Comparison of ENCODE assay signal across 10 cellular contexts in the genomic region with DNA sequence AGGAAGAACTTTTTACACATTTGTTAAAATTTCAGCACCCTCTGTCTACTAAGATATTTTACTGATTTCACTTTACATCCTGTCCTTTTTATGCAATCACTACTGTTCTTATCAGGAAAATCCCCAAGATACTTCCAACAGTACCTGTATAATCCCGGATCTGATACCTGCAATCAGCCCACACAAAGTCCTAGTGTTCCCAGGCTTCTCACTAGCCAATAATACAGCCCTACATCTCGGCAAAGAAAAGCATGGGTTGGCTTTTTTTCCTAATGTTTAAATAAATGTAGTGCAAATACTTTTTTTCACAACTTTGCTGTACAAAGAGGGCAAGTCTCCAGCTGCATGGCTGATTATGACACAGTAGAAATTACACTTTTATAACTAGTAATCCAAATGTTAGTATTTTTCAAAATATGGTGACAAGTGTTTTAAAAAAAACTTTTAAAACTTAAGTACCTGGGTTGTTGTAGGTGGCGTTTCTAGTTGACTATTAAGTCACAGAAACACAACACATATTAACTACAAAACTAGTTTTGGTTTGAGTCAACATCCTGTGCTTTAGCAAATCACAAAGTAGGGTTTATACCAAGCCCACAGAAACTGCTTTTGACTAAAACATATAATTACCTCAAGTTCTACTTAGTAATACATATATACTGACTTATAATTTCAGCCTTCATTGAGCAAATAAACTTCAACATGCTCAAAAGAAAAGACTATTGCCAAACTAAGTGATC. TPM values are rescaled to one million over a fixed set of nuclear protein-coding genes. Genes with fewer than 3 reads are reported as not detected.
DNase-seq lines count a peak whose midpoint lies in the region; ATAC-seq, FAIRE-seq and TF ChIP-seq lines count a peak whose summit lies in the region.
"Had no signal": no experiment of that assay in that cellular context is flagged by ENCODE, and none has a peak within 500 bp of the region (broad histone marks: within the 10 kb centered on the region; RNA-seq: fewer than 3 reads in every experiment).

No MANE protein-coding gene starts in this region.

- no peak overlapping the region for H3K4me3 ChIP-seq in K562

- DNase-seq in K562 (ENCODE audit: extremely low read depth in 1 of 4, low spot score in 3 of 4) (no peak), activated gamma-delta T cell treated with Interleukin-2 at 50 U/mL for 16 hours (no peak), D721Med (ENCODE audit: insufficient read length, low spot score) (no peak), HK-2 (ENCODE audit: unreplicated experiment) (no peak), RWPE1 (ENCODE audit: low spot score) (no peak)
- DNase-seq: hippocampal formation had no signal

- H3K4me2 ChIP-seq in K562 (ENCODE audit: insufficient read depth, low read length): no peak overlapping the region

- intact Hi-C loops in K562 (cut with micrococcal nuclease): no loop called here

- BruUV-seq in K562 (replicated peaks; lab: Mats Ljungman, UMichigan): no TSS peak

- FAIRE-seq in K562 (lab: Jason Lieb, UNC): no peak
- FAIRE-seq in D721Med (lab: Jason Lieb, UNC): no peak
- FAIRE-seq: astrocyte had no signal

- H3K9me3 ChIP-seq in K562 (replicated peaks; ENCODE audit: control insufficient read depth, insufficient read depth, low read depth, low read length): no peaks in the 10 kb centered on the region

- H3K9ac ChIP-seq in K562 (ENCODE audit: insufficient read depth in 1 of 2, low read depth in 2 of 2, low read length in 2 of 2): no peak overlapping the region

- no peak overlapping the region for H3K27ac ChIP-seq in K562 (ENCODE audit: extremely low read depth, low read depth, low read length)
- H3K27ac ChIP-seq in RWPE1: no peak overlapping the region

- no peaks in the 10 kb centered on the region for H3K27me3 ChIP-seq in K562 (ENCODE audit: control insufficient read depth in 2 of 2, insufficient read depth in 2 of 2, low read length in 2 of 2)

- no peak overlapping the region for H2AFZ ChIP-seq in K562 (ENCODE audit: low read depth, low read length)

- H3K9me1 ChIP-seq in K562 (ENCODE audit: control insufficient read depth, insufficient read depth, low read length): no peaks in the 10 kb centered on the region

- H4K20me1 ChIP-seq in K562 (replicated peaks; ENCODE audit: control insufficient read depth, insufficient read depth, low read length): no peaks in the 10 kb centered on the region

- H3K4me1 ChIP-seq in K562 (replicated peaks in 1 of 2; ENCODE audit: control insufficient read depth in 2 of 2, insufficient read depth in 2 of 2, low read length in 2 of 2): no peaks in the 10 kb centered on the region

- in situ Hi-C loops in K562 (cut with MboI): no loop called here

- POLR2A ChIA-PET in K562 (lab: Yijun Ruan, JAX) (interaction anchor here (0.7 kb wide), 1 partner anchor 9 kb away, joined by 3 read pairs; no protein-coding TSS in a partner anchor), RWPE1 (lab: Yijun Ruan, JAX; ENCODE audit: low non-redundant PET) (no interaction called here)

- no peak for TF ChIP-seq POLR2A in K562 (conservative IDR thresholded peaks at IDR 0.05)

- 89% methylated on average over 3 of the region's 3 CpGs for WGBS in K562 (ENCODE audit: insufficient coverage, low coverage, missing lambda C conversion rate)

- TF ChIP-seq CTCF in K562 (IDR thresholded peaks at IDR 0.05 in 2 of 3, conservative IDR thresholded peaks at IDR 0.05 in 1 of 3; ENCODE audit: insufficient read depth in 2 of 3, low read depth in 1 of 3, low read length in 3 of 3) (no peak), D721Med (IDR thresholded peaks at IDR 0.05; ENCODE audit: insufficient read depth, missing control alignments) (no peak), RWPE1 (conservative IDR thresholded peaks at IDR 0.05; ENCODE audit: low read depth) (no peak)

- CTCF ChIA-PET in K562 (lab: Yijun Ruan, JAX; ENCODE audit: low intra/inter-chr PET ratio): no interaction called here
- CTCF ChIA-PET in RWPE1 (lab: Yijun Ruan, JAX): interaction anchor here (0.7 kb wide), 1 partner anchor 19 kb away, joined by 6 read pairs; no protein-coding TSS in a partner anchor

- ATAC-seq in GM18498 (IDR thresholded peaks at IDR 0.05; ENCODE audit: unreplicated experiment) (peak; percentile 82), GM19463 (IDR thresholded peaks at IDR 0.05; ENCODE audit: unreplicated experiment) (peak; percentile 62), HG03097 (IDR thresholded peaks at IDR 0.05; ENCODE audit: low FRiP score, unreplicated experiment) (peak; percentile 72), K562 (no peak)

- TF ChIP-seq EP300 in K562 (IDR thresholded peaks at IDR 0.05; ENCODE audit: low read length): no peak

- no peaks in the 10 kb centered on the region for H3K79me2 ChIP-seq in K562 (ENCODE audit: control insufficient read depth, insufficient read depth, low read length)

- peaks cover 85% of the 10 kb centered on the region for H3K36me3 ChIP-seq in K562 (ENCODE audit: control insufficient read depth, insufficient read depth, low read length)

- no peak for TF ChIP-seq RAD21 in K562 (CRISPR knock-in tag; conservative IDR thresholded peaks at IDR 0.05 in 1 of 2, IDR thresholded peaks at IDR 0.05 in 1 of 2)

TF ChIP-seq in K562, 482 proteins besides CTCF, POLR2A, EP300 and RAD21:
- peak; percentile 6; the same call in 1 of the 2 replicates for TF ChIP-seq POLR2G (IDR thresholded peaks at IDR 0.05; ENCODE audit: low read depth, low read length)
- TF ChIP-seq ESRRA (IDR thresholded peaks at IDR 0.05; ENCODE audit: borderline replicate concordance, low read depth): no peak
- TF ChIP-seq TAF9B (IDR thresholded peaks at IDR 0.05; ENCODE audit: partially characterized antibody): no peak
- TF ChIP-seq ZKSCAN1 (IDR thresholded peaks at IDR 0.05; ENCODE audit: low read depth, low read length): no peak
- no peak for TF ChIP-seq SMARCA4 (IDR thresholded peaks at IDR 0.05)
- TF ChIP-seq DDX20 (tag; IDR thresholded peaks at IDR 0.05; ENCODE audit: low read depth): no peak

RNA-seq across cellular contexts. Expression of a gene that starts 19.5 kb away (rescaled TPM):
- total RNA-seq in K562 (2011; cell fraction: chromatin; rRNA removed; ENCODE audit: low replicate concordance): 56.3 and 58.9 TPM in 2 replicates
- 33.7 and 34.5 TPM in 2 replicates for total RNA-seq in K562 (2011; cell fraction: nucleolus; rRNA removed)
- 34.8 and 41.8 TPM in 2 replicates for total RNA-seq in K562 (2011; cell fraction: nucleoplasm; rRNA removed)
- total RNA-seq in K562 (2014; rRNA removed): 44.2 and 59.8 TPM in 2 replicates
- 64.2 and 70.6 TPM in 2 replicates for total RNA-seq in K562 (2014; rRNA removed; fragmentation: Illumina TruSeq; extraction: Trizol)
- total RNA-seq in K562 (2015; rRNA removed; fragmentation: Illumina TruSeq; extraction: Trizol): 91.9 and 92.9 TPM in 2 replicates
- total RNA-seq in K562 (2021): 61.5 and 66.2 TPM in 2 replicates
- 89.1 and 105 TPM in 2 replicates for polyA plus RNA-seq in K562 (2011; rRNA removed)
- 53.5 and 79.9 TPM in 2 replicates for polyA plus RNA-seq in K562 (2011; cell fraction: cytosol; rRNA removed)
- 150 and 160 TPM in 2 replicates for polyA plus RNA-seq in K562 (2011; cell fraction: nucleus; rRNA removed)
- 41.6 and 49.2 TPM in 2 replicates for polyA plus RNA-seq in K562 (2012)
- 114 and 163 TPM in 2 replicates for polyA plus RNA-seq in K562 (2014; fragmentation: Illumina TruSeq; extraction: Trizol)
- polyA plus RNA-seq in K562 (2014; fragmentation: Nextera tagmentation; extraction: Ambion mirVana): 10 to 100 TPM; 12.7 to 13.2 TPM
- polyA plus RNA-seq in K562 (2014; rRNA removed): 54.2 and 62.2 TPM in 2 replicates
- polyA minus RNA-seq in K562 (2011; rRNA and poly(A)+ RNA removed): 84.0 and 119 TPM in 2 replicates
- polyA minus RNA-seq in K562 (2011; cell fraction: cytosol; rRNA and poly(A)+ RNA removed): 43.2 and 58.7 TPM in 2 replicates
- 18.7 and 22.2 TPM in 2 replicates for polyA minus RNA-seq in K562 (2011; cell fraction: nucleus; rRNA and poly(A)+ RNA removed)

RNA-seq across cellular contexts. Expression of a gene that starts 36.3 kb away (rescaled TPM):
- total RNA-seq in K562 (2011; cell fraction: chromatin; rRNA removed; ENCODE audit: low replicate concordance): 82.0 and 197 TPM in 2 replicates
- 55.7 and 63.3 TPM in 2 replicates for total RNA-seq in K562 (2011; cell fraction: nucleolus; rRNA removed)
- 101 and 175 TPM in 2 replicates for total RNA-seq in K562 (2011; cell fraction: nucleoplasm; rRNA removed)
- 24.1 and 25.3 TPM in 2 replicates for total RNA-seq in K562 (2014; rRNA removed)
- 31.5 and 36.1 TPM in 2 replicates for total RNA-seq in K562 (2014; rRNA removed; fragmentation: Illumina TruSeq; extraction: Trizol)
- total RNA-seq in K562 (2015; rRNA removed; fragmentation: Illumina TruSeq; extraction: Trizol): 23.3 and 28.3 TPM in 2 replicates
- 21.8 and 22.8 TPM in 2 replicates for total RNA-seq in K562 (2021)
- 27.2 and 28.4 TPM in 2 replicates for polyA plus RNA-seq in K562 (2011; rRNA removed)
- polyA plus RNA-seq in K562 (2011; cell fraction: cytosol; rRNA removed): 8.5 and 12.5 TPM in 2 replicates
- polyA plus RNA-seq in K562 (2011; cell fraction: nucleus; rRNA removed): 34.9 and 38.9 TPM in 2 replicates
- 12.4 and 17.9 TPM in 2 replicates for polyA plus RNA-seq in K562 (2012)
- 17.7 and 21.3 TPM in 2 replicates for polyA plus RNA-seq in K562 (2014; fragmentation: Illumina TruSeq; extraction: Trizol)
- polyA plus RNA-seq in K562 (2014; fragmentation: Nextera tagmentation; extraction: Ambion mirVana): 1 to 10 TPM; 9.0 to 9.5 TPM
- 21.0 and 23.3 TPM in 2 replicates for polyA plus RNA-seq in K562 (2014; rRNA removed)
- polyA minus RNA-seq in K562 (2011; rRNA and poly(A)+ RNA removed): 31.2 and 33.4 TPM in 2 replicates
- polyA minus RNA-seq in K562 (2011; cell fraction: cytosol; rRNA and poly(A)+ RNA removed): 11.4 and 13.9 TPM in 2 replicates
- 25.7 and 42.1 TPM in 2 replicates for polyA minus RNA-seq in K562 (2011; cell fraction: nucleus; rRNA and poly(A)+ RNA removed)
